ENCODE assay signal across 29 cellular contexts in the genomic region with DNA sequence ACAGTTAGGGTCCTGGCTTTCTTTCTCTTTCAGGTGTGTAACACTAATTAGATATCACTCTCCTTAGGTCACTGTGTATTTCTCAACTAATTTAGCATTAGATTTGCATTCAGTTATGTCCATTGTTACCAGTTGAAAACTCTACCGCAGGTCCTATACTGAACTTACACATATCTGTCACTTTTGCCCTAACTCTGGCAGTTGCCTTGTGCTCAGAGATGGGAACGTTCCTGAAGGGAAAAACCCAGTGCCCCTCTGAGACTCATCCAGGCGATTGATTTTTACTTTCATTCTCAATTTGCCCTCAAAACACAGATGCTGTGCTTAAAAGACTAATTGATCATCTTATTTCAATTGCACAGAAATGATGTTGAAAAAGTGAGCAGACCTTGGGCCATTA.
"Had no signal": no experiment of that assay in that cellular context is flagged by ENCODE, and none has a peak within 500 bp of the region (broad histone marks: within the 10 kb centered on the region; RNA-seq: fewer than 3 reads in every experiment).

No MANE protein-coding gene starts in this region.

- H3K27me3 ChIP-seq: body of pancreas, esophagus muscularis mucosa, foreskin keratinocyte, gastrocnemius medialis, heart left ventricle had no signal

- DNase-seq: activated CD4-positive, alpha-beta memory T cell treated with anti-CD3 and anti-CD28 coated beads for 36 hours; activated CD4-positive, alpha-beta T cell treated with anti-CD3 and anti-CD28 coated beads for 1 hour; activated CD4-positive, alpha-beta T cell treated with anti-CD3 and anti-CD28 coated beads for 48 hours; activated CD8-positive, alpha-beta memory T cell treated with anti-CD3 and anti-CD28 coated beads, Interleukin-2, amount 10 ng/mL, durations not matched to agents 7 days and 5 days; activated CD8-positive, alpha-beta memory T cell treated with anti-CD3 and anti-CD28 coated beads, Interleukin-2, amount 50 U/mL, for 4 hours; activated CD8-positive, alpha-beta T cell treated with anti-CD3 and anti-CD28 coated beads, Interleukin-2, amount 10 ng/mL, durations not matched to agents 7 days and 5 days; activated gamma-delta T cell; activated naive CD4-positive, alpha-beta T cell; activated naive CD4-positive, alpha-beta T cell treated with anti-CD3 and anti-CD28 coated beads, Interleukin-2, amount 10 ng/mL, durations not matched to agents 7 days and 5 days; activated T-cell treated with anti-CD3 and anti-CD28 coated beads, Interleukin-2, amount 50 U/mL, for 1 hour; activated T-cell treated with anti-CD3 and anti-CD28 coated beads, Interleukin-2, amount 50 U/mL, for 72 hours; aorta; body of pancreas; cortex of kidney; dermis blood vessel endothelial cell; effector CD4-positive, alpha-beta T cell; effector memory CD8-positive, alpha-beta T cell; erythroblast; foreskin keratinocyte; gastrocnemius medialis; glutamatergic neuron; heart left ventricle; hypothalamus; T-helper 2 cell had no signal

- H3K27ac ChIP-seq: body of pancreas, esophagus muscularis mucosa, foreskin keratinocyte, gastrocnemius medialis, heart left ventricle, VCaP had no signal

- H3K4me1 ChIP-seq: gastrocnemius medialis had no signal

- H3K4me3 ChIP-seq: body of pancreas, esophagus muscularis mucosa, gastrocnemius medialis, heart left ventricle had no signal

- H3K36me3 ChIP-seq: esophagus muscularis mucosa, gastrocnemius medialis, heart left ventricle had no signal

- FAIRE-seq: colon, TTC549 had no signal

- H3K9me3 ChIP-seq: body of pancreas, esophagus muscularis mucosa, gastrocnemius medialis, heart left ventricle had no signal

- ATAC-seq: activated CD8-positive, alpha-beta memory T cell treated with anti-CD3 and anti-CD28 coated beads, Interleukin-2, amount 10 ng/mL, durations not matched to agents 7 days and 5 days; activated CD8-positive, alpha-beta T cell treated with anti-CD3 and anti-CD28 coated beads, Interleukin-2, amount 10 ng/mL, durations not matched to agents 7 days and 5 days; activated T-cell treated with anti-CD3 and anti-CD28 coated beads, Interleukin-2, amount 50 U/mL, for 72 hours; body of pancreas; effector memory CD8-positive, alpha-beta T cell; foreskin keratinocyte; gastrocnemius medialis; heart left ventricle; WTC11 had no signal
